In the genomic region with DNA sequence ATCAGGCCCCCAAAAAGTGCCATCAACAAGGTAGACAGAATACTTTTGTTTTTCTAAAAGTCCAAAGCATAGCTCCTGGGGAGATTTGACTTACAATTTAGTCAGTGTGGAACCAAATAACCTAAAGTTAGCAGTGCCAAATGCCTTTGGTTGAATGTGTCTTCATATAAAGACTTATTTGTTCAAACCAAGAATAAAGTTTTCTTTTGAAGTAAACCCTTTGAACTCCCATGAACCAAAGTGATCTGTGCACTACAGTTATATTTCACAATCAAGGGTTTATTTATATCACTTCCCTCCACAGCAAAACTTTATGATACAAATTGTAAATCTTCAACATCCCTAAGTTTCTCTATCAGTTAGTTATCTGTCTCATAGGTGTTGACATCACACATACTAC, we compare ENCODE assay signal across 1 cellular context.
TF ChIP-seq lines count a peak whose summit lies in the region.

No MANE protein-coding gene starts in this region.

TF ChIP-seq in HepG2, 621 proteins besides CTCF, POLR2A, EP300 and RAD21 (continued from another document and continues in another):
- TF ChIP-seq, protein P1, sequence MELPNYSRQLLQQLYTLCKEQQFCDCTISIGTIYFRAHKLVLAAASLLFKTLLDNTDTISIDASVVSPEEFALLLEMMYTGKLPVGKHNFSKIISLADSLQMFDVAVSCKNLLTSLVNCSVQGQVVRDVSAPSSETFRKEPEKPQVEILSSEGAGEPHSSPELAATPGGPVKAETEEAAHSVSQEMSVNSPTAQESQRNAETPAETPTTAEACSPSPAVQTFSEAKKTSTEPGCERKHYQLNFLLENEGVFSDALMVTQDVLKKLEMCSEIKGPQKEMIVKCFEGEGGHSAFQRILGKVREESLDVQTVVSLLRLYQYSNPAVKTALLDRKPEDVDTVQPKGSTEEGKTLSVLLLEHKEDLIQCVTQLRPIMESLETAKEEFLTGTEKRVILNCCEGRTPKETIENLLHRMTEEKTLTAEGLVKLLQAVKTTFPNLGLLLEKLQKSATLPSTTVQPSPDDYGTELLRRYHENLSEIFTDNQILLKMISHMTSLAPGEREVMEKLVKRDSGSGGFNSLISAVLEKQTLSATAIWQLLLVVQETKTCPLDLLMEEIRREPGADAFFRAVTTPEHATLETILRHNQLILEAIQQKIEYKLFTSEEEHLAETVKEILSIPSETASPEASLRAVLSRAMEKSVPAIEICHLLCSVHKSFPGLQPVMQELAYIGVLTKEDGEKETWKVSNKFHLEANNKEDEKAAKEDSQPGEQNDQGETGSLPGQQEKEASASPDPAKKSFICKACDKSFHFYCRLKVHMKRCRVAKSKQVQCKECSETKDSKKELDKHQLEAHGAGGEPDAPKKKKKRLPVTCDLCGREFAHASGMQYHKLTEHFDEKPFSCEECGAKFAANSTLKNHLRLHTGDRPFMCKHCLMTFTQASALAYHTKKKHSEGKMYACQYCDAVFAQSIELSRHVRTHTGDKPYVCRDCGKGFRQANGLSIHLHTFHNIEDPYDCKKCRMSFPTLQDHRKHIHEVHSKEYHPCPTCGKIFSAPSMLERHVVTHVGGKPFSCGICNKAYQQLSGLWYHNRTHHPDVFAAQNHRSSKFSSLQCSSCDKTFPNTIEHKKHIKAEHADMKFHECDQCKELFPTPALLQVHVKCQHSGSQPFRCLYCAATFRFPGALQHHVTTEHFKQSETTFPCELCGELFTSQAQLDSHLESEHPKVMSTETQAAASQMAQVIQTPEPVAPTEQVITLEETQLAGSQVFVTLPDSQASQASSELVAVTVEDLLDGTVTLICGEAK (IDR thresholded peaks at IDR 0.05): peak; percentile 45; the same call in 1 of the 2 replicates
- TF ChIP-seq, protein P1 (CRISPR knock-in tag; IDR thresholded peaks at IDR 0.05): no peak; the same call in 1 of the 2 replicates
- TF ChIP-seq HIC2 (CRISPR knock-in tag; IDR thresholded peaks at IDR 0.05; ENCODE audit: low read depth) (no peak), SAP130 (CRISPR knock-in tag; IDR thresholded peaks at IDR 0.05; ENCODE audit: low read depth) (no peak), ZNF317 (CRISPR knock-in tag; IDR thresholded peaks at IDR 0.05) (0 out of 2 replicates have a peak, but pooled peaks have one; percentile 5), IRF2 (CRISPR knock-in tag; IDR thresholded peaks at IDR 0.05) (no peak), ZNF7 (CRISPR knock-in tag; IDR thresholded peaks at IDR 0.05) (no peak), HNF1A (IDR thresholded peaks at IDR 0.05; ENCODE audit: low read depth) (no peak), HNF1A (CRISPR knock-in tag; IDR thresholded peaks at IDR 0.05; ENCODE audit: borderline replicate concordance) (0 out of 2 replicates have a peak, but pooled peaks have one; percentile 34), KAT2B (IDR thresholded peaks at IDR 0.05; ENCODE audit: borderline replicate concordance, low read depth, low read length) (no peak), CEBPG (CRISPR knock-in tag; IDR thresholded peaks at IDR 0.05) (peak; percentile 65), IKZF1 (IDR thresholded peaks at IDR 0.05) (no peak), IKZF5 (CRISPR knock-in tag; IDR thresholded peaks at IDR 0.05) (no peak), SNAPC5 (CRISPR knock-in tag; IDR thresholded peaks at IDR 0.05; ENCODE audit: borderline replicate concordance) (no peak), KAT8 (CRISPR knock-in tag; IDR thresholded peaks at IDR 0.05) (no peak), PAXIP1 (CRISPR knock-in tag; conservative IDR thresholded peaks at IDR 0.05) (peak; percentile 49)
- TF ChIP-seq, protein P2, sequence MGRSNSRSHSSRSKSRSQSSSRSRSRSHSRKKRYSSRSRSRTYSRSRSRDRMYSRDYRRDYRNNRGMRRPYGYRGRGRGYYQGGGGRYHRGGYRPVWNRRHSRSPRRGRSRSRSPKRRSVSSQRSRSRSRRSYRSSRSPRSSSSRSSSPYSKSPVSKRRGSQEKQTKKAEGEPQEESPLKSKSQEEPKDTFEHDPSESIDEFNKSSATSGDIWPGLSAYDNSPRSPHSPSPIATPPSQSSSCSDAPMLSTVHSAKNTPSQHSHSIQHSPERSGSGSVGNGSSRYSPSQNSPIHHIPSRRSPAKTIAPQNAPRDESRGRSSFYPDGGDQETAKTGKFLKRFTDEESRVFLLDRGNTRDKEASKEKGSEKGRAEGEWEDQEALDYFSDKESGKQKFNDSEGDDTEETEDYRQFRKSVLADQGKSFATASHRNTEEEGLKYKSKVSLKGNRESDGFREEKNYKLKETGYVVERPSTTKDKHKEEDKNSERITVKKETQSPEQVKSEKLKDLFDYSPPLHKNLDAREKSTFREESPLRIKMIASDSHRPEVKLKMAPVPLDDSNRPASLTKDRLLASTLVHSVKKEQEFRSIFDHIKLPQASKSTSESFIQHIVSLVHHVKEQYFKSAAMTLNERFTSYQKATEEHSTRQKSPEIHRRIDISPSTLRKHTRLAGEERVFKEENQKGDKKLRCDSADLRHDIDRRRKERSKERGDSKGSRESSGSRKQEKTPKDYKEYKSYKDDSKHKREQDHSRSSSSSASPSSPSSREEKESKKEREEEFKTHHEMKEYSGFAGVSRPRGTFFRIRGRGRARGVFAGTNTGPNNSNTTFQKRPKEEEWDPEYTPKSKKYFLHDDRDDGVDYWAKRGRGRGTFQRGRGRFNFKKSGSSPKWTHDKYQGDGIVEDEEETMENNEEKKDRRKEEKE (IDR thresholded peaks at IDR 0.05): no peak
- TF ChIP-seq, protein P3, sequence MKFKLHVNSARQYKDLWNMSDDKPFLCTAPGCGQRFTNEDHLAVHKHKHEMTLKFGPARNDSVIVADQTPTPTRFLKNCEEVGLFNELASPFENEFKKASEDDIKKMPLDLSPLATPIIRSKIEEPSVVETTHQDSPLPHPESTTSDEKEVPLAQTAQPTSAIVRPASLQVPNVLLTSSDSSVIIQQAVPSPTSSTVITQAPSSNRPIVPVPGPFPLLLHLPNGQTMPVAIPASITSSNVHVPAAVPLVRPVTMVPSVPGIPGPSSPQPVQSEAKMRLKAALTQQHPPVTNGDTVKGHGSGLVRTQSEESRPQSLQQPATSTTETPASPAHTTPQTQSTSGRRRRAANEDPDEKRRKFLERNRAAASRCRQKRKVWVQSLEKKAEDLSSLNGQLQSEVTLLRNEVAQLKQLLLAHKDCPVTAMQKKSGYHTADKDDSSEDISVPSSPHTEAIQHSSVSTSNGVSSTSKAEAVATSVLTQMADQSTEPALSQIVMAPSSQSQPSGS (CRISPR knock-in tag; IDR thresholded peaks at IDR 0.05): no peak
- TF ChIP-seq, protein P4, sequence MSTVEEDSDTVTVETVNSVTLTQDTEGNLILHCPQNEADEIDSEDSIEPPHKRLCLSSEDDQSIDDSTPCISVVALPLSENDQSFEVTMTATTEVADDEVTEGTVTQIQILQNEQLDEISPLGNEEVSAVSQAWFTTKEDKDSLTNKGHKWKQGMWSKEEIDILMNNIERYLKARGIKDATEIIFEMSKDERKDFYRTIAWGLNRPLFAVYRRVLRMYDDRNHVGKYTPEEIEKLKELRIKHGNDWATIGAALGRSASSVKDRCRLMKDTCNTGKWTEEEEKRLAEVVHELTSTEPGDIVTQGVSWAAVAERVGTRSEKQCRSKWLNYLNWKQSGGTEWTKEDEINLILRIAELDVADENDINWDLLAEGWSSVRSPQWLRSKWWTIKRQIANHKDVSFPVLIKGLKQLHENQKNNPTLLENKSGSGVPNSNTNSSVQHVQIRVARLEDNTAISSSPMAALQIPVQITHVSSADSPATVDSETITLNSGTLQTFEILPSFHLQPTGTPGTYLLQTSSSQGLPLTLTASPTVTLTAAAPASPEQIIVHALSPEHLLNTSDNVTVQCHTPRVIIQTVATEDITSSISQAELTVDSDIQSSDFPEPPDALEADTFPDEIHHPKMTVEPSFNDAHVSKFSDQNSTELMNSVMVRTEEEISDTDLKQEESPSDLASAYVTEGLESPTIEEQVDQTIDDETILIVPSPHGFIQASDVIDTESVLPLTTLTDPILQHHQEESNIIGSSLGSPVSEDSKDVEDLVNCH (CRISPR knock-in tag; IDR thresholded peaks at IDR 0.05): no peak
